8 cellular contexts compared by ENCODE assay signal in the genomic region with DNA sequence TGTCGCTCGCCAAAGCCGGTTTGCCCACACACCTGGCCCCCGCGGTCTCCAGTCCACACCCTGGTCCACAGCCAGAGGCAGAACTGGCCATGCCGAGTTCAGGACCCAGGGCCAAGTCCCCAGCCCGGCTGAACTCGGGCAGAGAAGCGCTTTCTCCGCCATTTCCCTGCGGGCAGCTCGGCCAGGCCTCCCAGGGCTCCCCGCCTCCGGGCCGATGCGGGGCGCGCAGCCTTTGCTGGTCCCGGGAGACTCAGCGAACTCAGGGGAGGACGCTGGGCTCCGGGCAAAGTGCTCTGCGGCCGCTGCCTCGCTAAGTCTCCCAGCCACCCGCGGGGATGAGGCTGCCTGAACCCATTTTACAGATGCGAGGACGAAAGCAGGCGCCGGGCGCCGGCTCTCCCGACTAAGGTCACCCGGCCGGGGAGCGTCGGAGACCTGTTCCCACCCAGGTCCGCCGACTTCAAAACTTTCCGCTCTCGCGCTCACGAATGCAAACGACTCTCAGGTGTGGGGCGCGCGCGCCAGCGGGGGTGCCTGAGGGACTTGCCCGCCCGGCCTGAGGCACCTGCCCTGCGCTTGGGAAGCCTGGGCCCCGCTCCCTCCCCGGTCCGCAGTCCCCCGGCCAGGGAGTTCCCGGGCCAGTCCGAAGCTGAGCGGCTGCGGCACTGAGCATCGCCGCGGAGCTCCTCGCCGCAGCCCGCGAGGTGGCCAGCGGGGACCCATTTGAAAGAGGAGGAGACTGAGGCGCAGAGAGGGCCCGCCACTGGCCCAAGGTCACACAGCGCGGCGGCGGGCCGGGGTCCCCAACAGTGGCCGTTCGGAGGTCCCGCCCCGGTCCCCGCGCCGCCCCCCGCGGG. TPM values are rescaled to one million over a fixed set of nuclear protein-coding genes. Genes with fewer than 3 reads are reported as not detected.
A peak's percentile ranks its signal among the peaks of the same experiment; 100 is the strongest.
DNase-seq lines count a peak whose midpoint lies in the region; ATAC-seq and TF ChIP-seq lines count a peak whose summit lies in the region.

No MANE protein-coding gene starts in this region.

- no peaks in the 10 kb centered on the region for H3K9me2 ChIP-seq in PC-9 (ENCODE audit: insufficient read depth)

- CTCF ChIA-PET in activated CD4-positive, alpha-beta memory T cell treated with anti-CD3 and anti-CD28 coated beads, Interleukin-2, amount 10 ng/mL, durations not matched to agents 7 days and 5 days (lab: Charles Lee), result interaction anchor here (0.7 to 1.8 kb wide), 7 partner anchors 9 to 395 kb away, joined by 3 to 8 read pairs (median 4); no protein-coding TSS in a partner anchor
- CTCF ChIA-PET in PC-9 (lab: Charles Lee), result interaction anchor here (0.6 kb wide), 1 partner anchor 21 kb away, joined by 3 read pairs; no protein-coding TSS in a partner anchor

- peak; percentile 36 for ATAC-seq in GM19397 (IDR thresholded peaks at IDR 0.05; ENCODE audit: unreplicated experiment)
- ATAC-seq in HG03439 (IDR thresholded peaks at IDR 0.05; ENCODE audit: unreplicated experiment), result peak; percentile 40

- no peaks in the 10 kb centered on the region for H3F3A ChIP-seq in PC-9 (ENCODE audit: insufficient read depth, low read depth)

- peaks cover 10 to 46% (median 25%) of the 10 kb centered on the region in 11 experiments; a peak in 16 of 22 replicates for H4K20me1 ChIP-seq in BLaER1 treated with 17β-estradiol and CSF1 and Interleukin-3, amounts not matched to agents 10 nM and 100 nM
- no peaks in the 10 kb centered on the region for H4K20me1 ChIP-seq in PC-9 (ENCODE audit: insufficient read depth)

- peak overlapping the region; percentile 61 to 81 (median 77) for H3K27ac ChIP-seq in BLaER1 treated with 17β-estradiol and CSF1 and Interleukin-3, amounts not matched to agents 10 nM and 100 nM
- no peak overlapping the region for H3K27ac ChIP-seq in rectal smooth muscle tissue (ENCODE audit: low read depth, low read length)
- no peak overlapping the region for H3K27ac ChIP-seq in PC-9

- intact Hi-C loops in PC-9 (cut with micrococcal nuclease; ENCODE audit: unreplicated experiment), result no loop called here

- peak overlapping the region; percentile 76 to 91 (median 86) for H3K4me3 ChIP-seq in BLaER1 treated with 17β-estradiol and CSF1 and Interleukin-3, amounts not matched to agents 10 nM and 100 nM
- H3K4me3 ChIP-seq in rectal smooth muscle tissue (ENCODE audit: low read length) (peak overlapping the region; percentile 54), PC-9 (no peak overlapping the region)

- peak overlapping the region; percentile 77 to 86 (median 83) for H3K9ac ChIP-seq in BLaER1 treated with 17β-estradiol and CSF1 and Interleukin-3, amounts not matched to agents 10 nM and 100 nM
- no peak overlapping the region for H3K9ac ChIP-seq in rectal smooth muscle tissue (ENCODE audit: low read length)

- H3K79me2 ChIP-seq in PC-9 (ENCODE audit: low read depth), result no peaks in the 10 kb centered on the region

- H3K9me3 ChIP-seq in BLaER1 treated with 17β-estradiol and CSF1 and Interleukin-3, amounts not matched to agents 10 nM and 100 nM (replicated peaks in 1 of 11), result no peaks in the 10 kb centered on the region
- no peaks in the 10 kb centered on the region for H3K9me3 ChIP-seq in PC-9 (ENCODE audit: insufficient read depth, low read depth)

- peaks cover 48 to 68% (median 56%) of the 10 kb centered on the region in 10 experiments for H3K4me1 ChIP-seq in BLaER1 treated with 17β-estradiol and CSF1 and Interleukin-3, amounts not matched to agents 10 nM and 100 nM
- no peaks in the 10 kb centered on the region for H3K4me1 ChIP-seq in rectal smooth muscle tissue (ENCODE audit: control insufficient read depth, insufficient read depth, low read length)
- no peaks in the 10 kb centered on the region for H3K4me1 ChIP-seq in PC-9 (replicated peaks; ENCODE audit: insufficient read depth)

- no peak overlapping the region for H3K27ac Mint-ChIP-seq in activated CD4-positive, alpha-beta memory T cell treated with anti-CD3 and anti-CD28 coated beads, Interleukin-2, amount 10 ng/mL, durations not matched to agents 7 days and 5 days
- H3K27ac Mint-ChIP-seq in glutamatergic neuron (ENCODE audit: unreplicated experiment), result no peak overlapping the region

- H3K36me3 ChIP-seq in BLaER1 treated with 17β-estradiol and CSF1 and Interleukin-3, amounts not matched to agents 10 nM and 100 nM, result peaks cover 0 to 11% (median 0%) of the 10 kb centered on the region in 11 experiments; a peak in 3 of 22 replicates
- H3K36me3 ChIP-seq in rectal smooth muscle tissue (ENCODE audit: control insufficient read depth, insufficient read depth, low read length) (no peaks in the 10 kb centered on the region), PC-9 (ENCODE audit: low read depth) (no peaks in the 10 kb centered on the region)

- no peaks in the 10 kb centered on the region for H3K9me3 Mint-ChIP-seq in activated CD4-positive, alpha-beta memory T cell treated with anti-CD3 and anti-CD28 coated beads, Interleukin-2, amount 10 ng/mL, durations not matched to agents 7 days and 5 days
- peaks cover 5% of the 10 kb centered on the region for H3K9me3 Mint-ChIP-seq in glutamatergic neuron (ENCODE audit: unreplicated experiment)

- DNase-seq in activated CD4-positive, alpha-beta memory T cell treated with anti-CD3 and anti-CD28 coated beads, Interleukin-2, amount 10 ng/mL, durations not matched to agents 7 days and 5 days, result peak; percentile 41
- peak; percentile 10 for DNase-seq in glutamatergic neuron
- DNase-seq in retina, result no peak
- DNase-seq in PC-9, result no peak

- H3K4me2 ChIP-seq in BLaER1 treated with 17β-estradiol and CSF1 and Interleukin-3, amounts not matched to agents 10 nM and 100 nM, result peak overlapping the region; percentile 80 to 99 (median 97)
- H3K4me2 ChIP-seq in PC-9, result no peak overlapping the region

- peaks cover 33% of the 10 kb centered on the region for H3K27me3 Mint-ChIP-seq in activated CD4-positive, alpha-beta memory T cell treated with anti-CD3 and anti-CD28 coated beads, Interleukin-2, amount 10 ng/mL, durations not matched to agents 7 days and 5 days
- peaks cover 11% of the 10 kb centered on the region for H3K27me3 Mint-ChIP-seq in glutamatergic neuron (ENCODE audit: unreplicated experiment)

- H3K4me1 Mint-ChIP-seq in activated CD4-positive, alpha-beta memory T cell treated with anti-CD3 and anti-CD28 coated beads, Interleukin-2, amount 10 ng/mL, durations not matched to agents 7 days and 5 days, result peaks cover 22% of the 10 kb centered on the region
- peaks cover 3% of the 10 kb centered on the region for H3K4me1 Mint-ChIP-seq in glutamatergic neuron (ENCODE audit: low read depth, unreplicated experiment)

- no peak for TF ChIP-seq CTCF in glutamatergic neuron (IDR thresholded peaks at IDR 0.05; ENCODE audit: partially characterized antibody, unreplicated experiment)
- no peak for TF ChIP-seq CTCF in PC-9 (conservative IDR thresholded peaks at IDR 0.05)

- H3K27me3 ChIP-seq in BLaER1 treated with 17β-estradiol and CSF1 and Interleukin-3, amounts not matched to agents 10 nM and 100 nM, result peaks cover 18 to 35% (median 25%) of the 10 kb centered on the region in 11 experiments
- H3K27me3 ChIP-seq in rectal smooth muscle tissue (ENCODE audit: control insufficient read depth, insufficient read depth, low read length), result peaks cover 23% of the 10 kb centered on the region
- peaks cover 88% of the 10 kb centered on the region for H3K27me3 ChIP-seq in PC-9 (ENCODE audit: insufficient read depth, low read depth)

- H3K4me3 Mint-ChIP-seq in activated CD4-positive, alpha-beta memory T cell treated with anti-CD3 and anti-CD28 coated beads, Interleukin-2, amount 10 ng/mL, durations not matched to agents 7 days and 5 days, result peak overlapping the region; percentile 69
- peak overlapping the region; percentile 76 for H3K4me3 Mint-ChIP-seq in glutamatergic neuron (ENCODE audit: unreplicated experiment)

- no TSS peak for BruUV-seq in PC-9 (replicated peaks; lab: Mats Ljungman, UMichigan)

- H2AFZ ChIP-seq in PC-9, result no peak overlapping the region

- POLR2A ChIA-PET in activated CD4-positive, alpha-beta memory T cell treated with anti-CD3 and anti-CD28 coated beads, Interleukin-2, amount 10 ng/mL, durations not matched to agents 7 days and 5 days (lab: Charles Lee), result interaction anchor here (0.6 to 3.7 kb wide), 10 partner anchors 11 to 137 kb away, joined by 3 to 24 read pairs (median 3); no protein-coding TSS in a partner anchor
- POLR2A ChIA-PET in PC-9 (lab: Charles Lee; ENCODE audit: unreplicated experiment), result no interaction called here

- no peaks in the 10 kb centered on the region for H3K36me3 Mint-ChIP-seq in activated CD4-positive, alpha-beta memory T cell treated with anti-CD3 and anti-CD28 coated beads, Interleukin-2, amount 10 ng/mL, durations not matched to agents 7 days and 5 days (ENCODE audit: low read depth)
- no peaks in the 10 kb centered on the region for H3K36me3 Mint-ChIP-seq in glutamatergic neuron (ENCODE audit: unreplicated experiment)

RNA-seq across cellular contexts. Expression of a gene that starts 0.6 kb away (rescaled TPM):
- total RNA-seq in activated CD4-positive, alpha-beta memory T cell treated with anti-CD3 and anti-CD28 coated beads, Interleukin-2, amount 10 ng/mL, durations not matched to agents 7 days and 5 days, result 10 to 100 TPM; 29.2 to 30.1 TPM
- total RNA-seq in glutamatergic neuron (ENCODE audit: unreplicated experiment), result 0.93 TPM
- total RNA-seq in PC-9 (2021), result not detected in 2 replicates

Comparison
In these comparisons a context has a peak if more than half of its experiments do, and no peak if none do; other contexts are left out.
1. H3K27ac ChIP-seq: peak in BLaER1 treated with 17β-estradiol and CSF1 and Interleukin-3, amounts not matched to agents 10 nM and 100 nM (11 of 11); none in rectal smooth muscle tissue (single experiment) and PC-9 (single experiment).
2. DNase-seq: peak in activated CD4-positive, alpha-beta memory T cell treated with anti-CD3 and anti-CD28 coated beads, Interleukin-2, amount 10 ng/mL, durations not matched to agents 7 days and 5 days (single experiment) and glutamatergic neuron (single experiment); none in retina (single experiment) and PC-9 (0 of 2).
3. RNA of a gene that starts 0.6 kb away (total RNA-seq): 29.2 to 30.1 TPM in activated CD4-positive, alpha-beta memory T cell treated with anti-CD3 and anti-CD28 coated beads, Interleukin-2, amount 10 ng/mL, durations not matched to agents 7 days and 5 days; 0.93 TPM in glutamatergic neuron (single experiment) and not detected in PC-9; every median in the first group is over 10 times any median in the second.